ENCODE assay signal across 10 cellular contexts in the genomic region with DNA sequence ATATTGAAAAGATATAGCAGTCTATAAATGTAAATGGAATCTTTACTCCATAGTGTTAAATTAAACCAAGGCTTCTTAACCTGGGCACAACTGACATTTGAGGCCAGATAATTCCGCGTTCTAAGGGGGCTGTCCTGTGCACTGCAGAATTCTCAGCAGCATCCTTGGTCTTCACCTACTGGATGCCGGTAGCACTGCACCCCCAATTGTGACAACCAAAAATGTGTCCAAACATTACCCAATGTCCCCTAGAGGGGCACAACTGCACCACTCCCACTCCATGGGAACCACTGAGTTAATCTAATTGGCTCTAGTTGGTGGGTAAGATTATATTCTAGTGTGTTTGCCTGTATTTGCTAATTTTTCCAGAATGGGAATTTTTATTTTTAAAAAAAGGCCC. TPM values are rescaled to one million over a fixed set of nuclear protein-coding genes. Genes with fewer than 3 reads are reported as not detected.
DNase-seq lines count a peak whose midpoint lies in the region; ATAC-seq and TF ChIP-seq lines count a peak whose summit lies in the region.
"Had no signal": no experiment of that assay in that cellular context is flagged by ENCODE, and none has a peak within 500 bp of the region (broad histone marks: within the 10 kb centered on the region; RNA-seq: fewer than 3 reads in every experiment).

No MANE protein-coding gene starts in this region.

- no peak overlapping the region for H3K9ac ChIP-seq in DND-41 (ENCODE audit: low read depth, low read length)

- no peak overlapping the region for H3K4me2 ChIP-seq in DND-41 (ENCODE audit: insufficient read depth, low read length)

- H3K27me3 ChIP-seq in DND-41 (ENCODE audit: insufficient read depth, low read length, poor library complexity): no peaks in the 10 kb centered on the region
- H3K27me3 ChIP-seq: gastrocnemius medialis had no signal

- TF ChIP-seq CTCF in DND-41 (IDR thresholded peaks at IDR 0.05; ENCODE audit: borderline replicate concordance, extremely low read depth, low read length, poor library complexity, severe bottlenecking) (peak; percentile 39), VCaP (conservative IDR thresholded peaks at IDR 0.05) (0 out of 2 replicates have a peak, but pooled peaks have one; percentile 16)

- H3K9me3 ChIP-seq in DND-41 (ENCODE audit: insufficient read depth, low read length, severe bottlenecking): no peaks in the 10 kb centered on the region
- H3K9me3 ChIP-seq: gastrocnemius medialis had no signal

- H4K20me1 ChIP-seq in DND-41 (ENCODE audit: insufficient read depth, low read length): no peaks in the 10 kb centered on the region

- H2AFZ ChIP-seq in DND-41 (ENCODE audit: low read depth, low read length): no peak overlapping the region

- H3K27ac ChIP-seq in DND-41 (ENCODE audit: low read length) (no peak overlapping the region), VCaP (no peak overlapping the region)
- H3K27ac ChIP-seq: gastrocnemius medialis, RWPE1 had no signal

- H3K79me2 ChIP-seq in DND-41 (ENCODE audit: insufficient read depth, low read length): no peaks in the 10 kb centered on the region

- DNase-seq in DND-41 (peak; percentile 8), H4 (ENCODE audit: low spot score) (peak; percentile 4), iPS-NIHi7 (ENCODE audit: extremely low spot score) (peak; percentile 47), activated gamma-delta T cell treated with Interleukin-2 at 50 U/mL for 16 hours (no peak), NCI-H1417 treated with DMSO at 0.1 percent for 48 hours (lab: John Stamatoyannopoulos, UW) (no peak)
- DNase-seq: gastrocnemius medialis, NCI-H146 had no signal

- ATAC-seq in DND-41 (ENCODE audit: insufficient read depth, low read depth): peak; percentile 47; the same call in 1 of the 3 replicates
- ATAC-seq in HG02885 (IDR thresholded peaks at IDR 0.05; ENCODE audit: poor library complexity, unreplicated experiment): no peak
- ATAC-seq: gastrocnemius medialis had no signal

- peaks cover 8% of the 10 kb centered on the region; the same call in 1 of the 2 replicates for H3K36me3 ChIP-seq in DND-41 (ENCODE audit: insufficient read depth, low read length)
- H3K36me3 ChIP-seq: gastrocnemius medialis had no signal

- H3K4me1 ChIP-seq in DND-41 (ENCODE audit: insufficient read depth, low read length): no peaks in the 10 kb centered on the region

- H3K4me3 ChIP-seq in DND-41 (ENCODE audit: low read depth in 1 of 2, low read length in 2 of 2): no peak overlapping the region
- H3K4me3 ChIP-seq: gastrocnemius medialis had no signal

RNA-seq across cellular contexts. Expression of gene AP1S2, which starts 16.6 kb away (rescaled TPM):
- total RNA-seq in H4 (2014; rRNA removed; shearing (Covaris generic)): 54.5 and 57.4 TPM in 2 replicates

RNA-seq across cellular contexts. Expression of gene ZRSR2, which starts 47.7 kb away (rescaled TPM):
- 4.0 TPM in 1 of 2 replicates, not detected in the other for total RNA-seq in H4 (2014; rRNA removed; shearing (Covaris generic))

Comparison
In these comparisons a context has a peak if more than half of its experiments do, and no peak if none do; other contexts are left out.
1. DNase-seq: peak in DND-41 (single experiment), H4 (single experiment) and iPS-NIHi7 (single experiment); none in activated gamma-delta T cell treated with Interleukin-2 at 50 U/mL for 16 hours (single experiment) and NCI-H1417 treated with DMSO at 0.1 percent for 48 hours (single experiment).